Comparison of ENCODE assay signal across 9 cellular contexts in genomic region chr20:25035924-25036323, GRCh38. TPM values are rescaled to one million over a fixed set of nuclear protein-coding genes. Genes with fewer than 3 reads are reported as not detected.
DNase-seq lines count a peak whose midpoint lies in the region; ATAC-seq and TF ChIP-seq lines count a peak whose summit lies in the region.
"Had no signal": no experiment of that assay in that cellular context is flagged by ENCODE, and none has a peak within 500 bp of the region (broad histone marks: within the 10 kb centered on the region; RNA-seq: fewer than 3 reads in every experiment).

No MANE protein-coding gene starts in this region.

- TF ChIP-seq EP300 in gastroesophageal sphincter (IDR thresholded peaks at IDR 0.05): no peak

- H3K27me3 ChIP-seq in Peyer's patch: no peaks in the 10 kb centered on the region
- no peaks in the 10 kb centered on the region for H3K27me3 ChIP-seq in gastroesophageal sphincter
- H3K27me3 ChIP-seq in thyroid gland: no peaks in the 10 kb centered on the region
- no peaks in the 10 kb centered on the region for H3K27me3 ChIP-seq in left lung

- intact Hi-C loops in activated naive CD4-positive, alpha-beta T cell treated with anti-CD3 and anti-CD28 coated beads for 36 hours (cut with micrococcal nuclease): loop anchor here (1.0 kb wide), 2 partner anchors 21 to 43 kb away; no protein-coding TSS in a partner anchor
- intact Hi-C loops in thyroid gland (cut with DNase I) (no loop called here), left lung (cut with DNase I) (no loop called here)

- no peaks in the 10 kb centered on the region for H3K9me3 Mint-ChIP-seq in activated naive CD4-positive, alpha-beta T cell treated with anti-CD3 and anti-CD28 coated beads for 36 hours

- DNase-seq in activated naive CD4-positive, alpha-beta T cell treated with anti-CD3 and anti-CD28 coated beads for 36 hours: peak; percentile 55
- no peak for DNase-seq in activated naive CD4-positive, alpha-beta T cell treated with anti-CD3 and anti-CD28 coated beads, Interleukin-2, amount 50 U/mL, for 16 hours
- DNase-seq in Peyer's patch: no peak
- no peak for DNase-seq in thyroid gland
- DNase-seq in MV-4-11 (lab: John Stamatoyannopoulos, UW): no peak
- DNase-seq in NCI-H82 treated with DMSO at 0.1 percent for 48 hours (lab: John Stamatoyannopoulos, UW; ENCODE audit: unreplicated experiment): no peak
- no peak for DNase-seq in left lung
- DNase-seq: activated CD4-positive, CD25-positive, alpha-beta regulatory T cell treated with anti-CD3 and anti-CD28 coated beads, Interleukin-2, amount 50 U/mL, for 72 hours had no signal

- peaks cover 46% of the 10 kb centered on the region for H3K4me1 Mint-ChIP-seq in activated naive CD4-positive, alpha-beta T cell treated with anti-CD3 and anti-CD28 coated beads for 36 hours (ENCODE audit: low read depth)

- peaks cover 12 to 89% (median 37%) of the 10 kb centered on the region in 4 donors for H3K4me1 ChIP-seq in Peyer's patch
- peaks cover 16 to 99% (median 86%) of the 10 kb centered on the region in 3 donors for H3K4me1 ChIP-seq in gastroesophageal sphincter
- H3K4me1 ChIP-seq in thyroid gland: peaks cover 71 to 90% of the 10 kb centered on the region in 2 donors
- H3K4me1 ChIP-seq in left lung: peaks cover 43 to 74% of the 10 kb centered on the region in 2 donors

- H3K9me3 ChIP-seq in Peyer's patch (no peaks in the 10 kb centered on the region), gastroesophageal sphincter (no peaks in the 10 kb centered on the region), thyroid gland (no peaks in the 10 kb centered on the region), left lung (no peaks in the 10 kb centered on the region)

- ATAC-seq in gastroesophageal sphincter (no peak), left lung (no peak)

- no peak overlapping the region for H3K4me3 ChIP-seq in Peyer's patch
- H3K4me3 ChIP-seq in gastroesophageal sphincter: no peak overlapping the region
- H3K4me3 ChIP-seq in thyroid gland (replicated peaks in 1 of 3): no peak overlapping the region
- no peak overlapping the region for H3K4me3 ChIP-seq in left lung

- TF ChIP-seq POLR2A in Peyer's patch (IDR thresholded peaks at IDR 0.05) (no peak), gastroesophageal sphincter (IDR thresholded peaks at IDR 0.05) (no peak), thyroid gland (IDR thresholded peaks at IDR 0.05) (no peak)

- WGBS in gastroesophageal sphincter (ENCODE audit: low coverage in 1 of 2), 2 donors: 25 to 75% methylated on average over 3 of the region's 4 CpGs
- 50 to 56% methylated on average over 4 of the region's 4 CpGs for WGBS in thyroid gland, 2 donors

- H3K27me3 Mint-ChIP-seq in activated naive CD4-positive, alpha-beta T cell treated with anti-CD3 and anti-CD28 coated beads for 36 hours (ENCODE audit: low read depth): no peaks in the 10 kb centered on the region

- TF ChIP-seq CTCF in Peyer's patch (IDR thresholded peaks at IDR 0.05): no peak
- TF ChIP-seq CTCF in gastroesophageal sphincter (IDR thresholded peaks at IDR 0.05): no peak
- no peak for TF ChIP-seq CTCF in thyroid gland (IDR thresholded peaks at IDR 0.05)
- no peak for TF ChIP-seq CTCF in left lung (IDR thresholded peaks at IDR 0.05)

- peak overlapping the region; percentile 26 for H3K27ac Mint-ChIP-seq in activated naive CD4-positive, alpha-beta T cell treated with anti-CD3 and anti-CD28 coated beads for 36 hours

- CTCF ChIA-PET in activated naive CD4-positive, alpha-beta T cell treated with anti-CD3 and anti-CD28 coated beads for 36 hours (lab: Charles Lee): interaction anchor here (0.9 to 1.4 kb wide), 4 partner anchors 29 to 144 kb away, joined by 3 to 6 read pairs (median 4); no protein-coding TSS in a partner anchor

- H3K4me3 Mint-ChIP-seq in activated naive CD4-positive, alpha-beta T cell treated with anti-CD3 and anti-CD28 coated beads for 36 hours: peak overlapping the region; percentile 23

- H3K27ac ChIP-seq in Peyer's patch: peak overlapping the region in 3 of 4 donors; percentile 8 to 84 (median 61)
- H3K27ac ChIP-seq in gastroesophageal sphincter: peak overlapping the region in 3 of 4 donors; percentile 67 to 88 (median 86)
- H3K27ac ChIP-seq in thyroid gland: peak overlapping the region; percentile 93 to 97 (median 94)
- H3K27ac ChIP-seq in left lung: peak overlapping the region in 1 of 2 donors; percentile 28

- H3K36me3 Mint-ChIP-seq in activated naive CD4-positive, alpha-beta T cell treated with anti-CD3 and anti-CD28 coated beads for 36 hours (ENCODE audit: low read depth): no peaks in the 10 kb centered on the region

- H3K36me3 ChIP-seq in Peyer's patch (peaks cover 0 to 5% (median 0%) of the 10 kb centered on the region in 3 donors), gastroesophageal sphincter (no peaks in the 10 kb centered on the region), thyroid gland (no peaks in the 10 kb centered on the region), left lung (no peaks in the 10 kb centered on the region)

RNA-seq across cellular contexts. Expression of gene ACSS1, which starts 22.0 kb away (rescaled TPM):
- total RNA-seq in activated naive CD4-positive, alpha-beta T cell treated with anti-CD3 and anti-CD28 coated beads for 36 hours: 10 to 100 TPM in 1 of 2 experiments, 1 to 10 TPM in 1; 9.4 to 10.1 TPM
- total RNA-seq in Peyer's patch (100 to 1,000 TPM in 3 of 4 donors, 10 to 100 TPM in 1; 49.5 to 160 (median 134) TPM), gastroesophageal sphincter (100 to 1,000 TPM in 1 of 4 donors, 10 to 100 TPM in 3; 44.7 to 105 (median 61.6) TPM), thyroid gland (10 to 100 TPM; 45.8 to 57.4 (median 52.1) TPM), left lung (10 to 100 TPM; 26.6 to 40.7 TPM)

RNA-seq across cellular contexts. Expression of gene APMAP, which starts 43.4 kb away (rescaled TPM):
- 10 to 100 TPM; 46.9 to 50.9 TPM for total RNA-seq in activated naive CD4-positive, alpha-beta T cell treated with anti-CD3 and anti-CD28 coated beads for 36 hours
- total RNA-seq in Peyer's patch (10 to 100 TPM; 19.0 to 40.9 (median 31.6) TPM), gastroesophageal sphincter (10 to 100 TPM; 24.3 to 46.8 (median 35.9) TPM), thyroid gland (100 to 1,000 TPM; 171 to 205 (median 186) TPM), left lung (10 to 100 TPM; 82.5 to 83.6 TPM)

RNA-seq across cellular contexts. Expression of gene VSX1, which starts 46.0 kb away (rescaled TPM):
- total RNA-seq in activated naive CD4-positive, alpha-beta T cell treated with anti-CD3 and anti-CD28 coated beads for 36 hours: not detected
- total RNA-seq in Peyer's patch: not detected
- not detected for total RNA-seq in gastroesophageal sphincter
- not detected for total RNA-seq in thyroid gland
- not detected for total RNA-seq in left lung
